In the genomic region with DNA sequence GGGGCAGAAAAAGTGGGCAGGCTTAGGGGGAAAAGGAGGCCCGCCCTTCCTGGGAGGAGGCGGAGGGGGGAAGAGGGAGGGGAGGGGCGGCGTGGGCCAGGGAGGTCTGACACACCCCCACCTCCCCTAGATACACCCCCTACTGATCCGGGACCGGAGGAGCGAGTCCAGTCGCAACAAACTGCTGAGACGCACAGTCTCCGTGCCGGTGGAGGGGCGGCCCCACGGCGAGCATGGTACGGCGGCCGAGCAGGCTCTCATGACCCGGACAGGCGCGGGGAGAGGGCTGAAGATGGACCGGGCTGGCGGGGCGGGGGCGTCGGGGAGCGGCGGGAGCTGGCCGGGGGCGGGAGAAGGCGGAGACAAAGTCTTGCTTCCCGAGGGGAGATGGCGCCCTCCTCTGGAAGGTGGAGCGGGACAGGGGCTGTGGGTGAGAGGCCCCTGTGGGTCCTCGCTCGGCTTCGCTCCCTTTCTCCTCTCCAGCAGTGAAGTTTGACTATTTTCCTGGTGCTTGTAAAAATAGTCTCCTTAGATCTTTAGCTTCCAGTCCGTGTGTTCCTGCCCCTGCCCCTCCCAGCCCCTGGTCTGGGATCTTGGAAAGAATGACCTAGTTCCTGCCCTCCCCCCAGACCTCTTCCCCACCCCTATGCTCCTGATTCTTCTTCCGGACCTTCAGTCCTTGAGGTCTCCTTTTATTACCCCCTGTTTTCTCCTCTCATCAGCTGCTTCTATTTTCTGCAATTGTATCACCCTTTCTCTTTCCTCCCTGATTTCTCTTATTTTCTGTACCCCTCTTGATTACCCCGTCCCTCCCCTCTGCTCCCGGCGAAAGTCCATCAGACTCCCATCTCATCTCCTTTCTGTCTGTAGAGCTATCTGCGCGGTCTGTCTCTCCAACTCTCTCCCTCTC, we compare ENCODE assay signal across 8 cellular contexts. TPM values are rescaled to one million over a fixed set of nuclear protein-coding genes. Genes with fewer than 3 reads are reported as not detected.
A peak's percentile ranks its signal among the peaks of the same experiment; 100 is the strongest.
DNase-seq lines count a peak whose midpoint lies in the region; ATAC-seq and TF ChIP-seq lines count a peak whose summit lies in the region.

No MANE protein-coding gene starts in this region.

- peaks cover 66% of the 10 kb centered on the region for H3K4me1 Mint-ChIP-seq in activated naive CD8-positive, alpha-beta T cell treated with anti-CD3 and anti-CD28 coated beads, Interleukin-2, amount 50 U/mL, for 24 hours
- peaks cover 69% of the 10 kb centered on the region for H3K4me1 Mint-ChIP-seq in type B pancreatic cell (ENCODE audit: unreplicated experiment)

- peaks cover 33% of the 10 kb centered on the region for H3K4me1 ChIP-seq in cardiac muscle cell (ENCODE audit: low read depth)

- no peaks in the 10 kb centered on the region for H3K27me3 Mint-ChIP-seq in activated naive CD8-positive, alpha-beta T cell treated with anti-CD3 and anti-CD28 coated beads, Interleukin-2, amount 50 U/mL, for 24 hours
- H3K27me3 Mint-ChIP-seq in type B pancreatic cell = peaks cover 4% of the 10 kb centered on the region

- peak overlapping the region; percentile 86 for H3K27ac ChIP-seq in cardiac muscle cell

- DNase-seq in Ammon's horn (ENCODE audit: low spot score) (peak; percentile 84), GM19240 (ENCODE audit: insufficient read length, low spot score) (peak; percentile 79), M059J (ENCODE audit: low read depth) (peak; percentile 84), SW 1271 (lab: John Stamatoyannopoulos, UW) (peak; percentile 79 to 93), cardiac muscle cell (ENCODE audit: low read depth in 1 of 2, low spot score in 1 of 2) (peak; percentile 87 to 89), pons (ENCODE audit: low spot score) (peak; percentile 79), type B pancreatic cell (ENCODE audit: extremely low spot score, unreplicated experiment) (peak; percentile 90)
- peak; percentile 91 for DNase-seq in activated naive CD8-positive, alpha-beta T cell treated with anti-CD3 and anti-CD28 coated beads, Interleukin-2, amount 50 U/mL, for 24 hours

- peak overlapping the region; percentile 87 for H3K4me3 Mint-ChIP-seq in activated naive CD8-positive, alpha-beta T cell treated with anti-CD3 and anti-CD28 coated beads, Interleukin-2, amount 50 U/mL, for 24 hours
- peak overlapping the region; percentile 93 for H3K4me3 Mint-ChIP-seq in type B pancreatic cell

- H3K27ac Mint-ChIP-seq in activated naive CD8-positive, alpha-beta T cell treated with anti-CD3 and anti-CD28 coated beads, Interleukin-2, amount 50 U/mL, for 24 hours = peak overlapping the region; percentile 92
- peak overlapping the region; percentile 96 for H3K27ac Mint-ChIP-seq in type B pancreatic cell

- H3K9me3 Mint-ChIP-seq in activated naive CD8-positive, alpha-beta T cell treated with anti-CD3 and anti-CD28 coated beads, Interleukin-2, amount 50 U/mL, for 24 hours = no peaks in the 10 kb centered on the region
- no peaks in the 10 kb centered on the region for H3K9me3 Mint-ChIP-seq in type B pancreatic cell

- ATAC-seq in activated naive CD8-positive, alpha-beta T cell treated with anti-CD3 and anti-CD28 coated beads, Interleukin-2, amount 50 U/mL, for 24 hours = peak; percentile 60

- no peaks in the 10 kb centered on the region for H3K36me3 ChIP-seq in cardiac muscle cell

- H3K36me3 Mint-ChIP-seq in activated naive CD8-positive, alpha-beta T cell treated with anti-CD3 and anti-CD28 coated beads, Interleukin-2, amount 50 U/mL, for 24 hours (ENCODE audit: low read depth) = peaks cover 12% of the 10 kb centered on the region
- peaks cover 13% of the 10 kb centered on the region for H3K36me3 Mint-ChIP-seq in type B pancreatic cell

- TF ChIP-seq CTCF in cardiac muscle cell (IDR thresholded peaks at IDR 0.05; ENCODE audit: low read depth, low read length) = peak; percentile 52
- peak; percentile 71 for TF ChIP-seq CTCF in type B pancreatic cell (conservative IDR thresholded peaks at IDR 0.05)

- peak overlapping the region; percentile 49 for H3K4me3 ChIP-seq in cardiac muscle cell

- no peaks in the 10 kb centered on the region for H3K9me3 ChIP-seq in cardiac muscle cell (ENCODE audit: low read depth)

- no peaks in the 10 kb centered on the region for H3K27me3 ChIP-seq in cardiac muscle cell

RNA-seq across cellular contexts. Expression of a gene that starts 6.1 kb away (rescaled TPM):
- 2.5 and 5.7 TPM in 2 replicates for total RNA-seq in M059J (2014; rRNA removed; shearing (Covaris generic))
- total RNA-seq in cardiac muscle cell (14.9 and 20.2 TPM in 2 replicates), type B pancreatic cell (ENCODE audit: low replicate concordance) (18.4 and 74.1 TPM in 2 replicates)
- polyA plus RNA-seq in cardiac muscle cell = 6.8 and 10.5 TPM in 2 replicates

RNA-seq across cellular contexts. Expression of a gene that starts 8.0 kb away (rescaled TPM):
- 610 and 623 TPM in 2 replicates for total RNA-seq in M059J (2014; rRNA removed; shearing (Covaris generic))
- total RNA-seq in cardiac muscle cell (304 and 348 TPM in 2 replicates), type B pancreatic cell (ENCODE audit: low replicate concordance) (212 and 278 TPM in 2 replicates)
- polyA plus RNA-seq in cardiac muscle cell = 426 and 501 TPM in 2 replicates

RNA-seq across cellular contexts. Expression of a gene that starts 15.1 kb away (rescaled TPM):
- 61.9 and 67.3 TPM in 2 replicates for total RNA-seq in M059J (2014; rRNA removed; shearing (Covaris generic))
- 61.9 and 116 TPM in 2 replicates for total RNA-seq in cardiac muscle cell
- 34.5 and 62.1 TPM in 2 replicates for polyA plus RNA-seq in cardiac muscle cell
- 23.8 and 49.6 TPM in 2 replicates for total RNA-seq in type B pancreatic cell (ENCODE audit: low replicate concordance)

RNA-seq across cellular contexts. Expression of a gene that starts 28.5 kb away (rescaled TPM):
- total RNA-seq in M059J (2014; rRNA removed; shearing (Covaris generic)) = 6.6 and 9.8 TPM in 2 replicates
- total RNA-seq in cardiac muscle cell = 5.5 and 7.8 TPM in 2 replicates
- polyA plus RNA-seq in cardiac muscle cell = 9.5 and 11.2 TPM in 2 replicates
- total RNA-seq in type B pancreatic cell (ENCODE audit: low replicate concordance) = 11.3 and 14.5 TPM in 2 replicates

RNA-seq across cellular contexts. Expression of a gene that starts 34.3 kb away (rescaled TPM):
- 130 and 159 TPM in 2 replicates for total RNA-seq in M059J (2014; rRNA removed; shearing (Covaris generic))
- total RNA-seq in cardiac muscle cell = 14.0 and 69.2 TPM in 2 replicates
- polyA plus RNA-seq in cardiac muscle cell = 9.4 and 33.3 TPM in 2 replicates
- 28.0 and 67.7 TPM in 2 replicates for total RNA-seq in type B pancreatic cell (ENCODE audit: low replicate concordance)

Comparison
In these comparisons a context has a peak if more than half of its experiments do, and no peak if none do; other contexts are left out.
1. Peak in every context shown above with its lines: DNase-seq, ATAC-seq, H3K4me3 ChIP-seq and H3K27ac ChIP-seq.